Comparison of ENCODE assay signal across 8 cellular contexts in the genomic region with DNA sequence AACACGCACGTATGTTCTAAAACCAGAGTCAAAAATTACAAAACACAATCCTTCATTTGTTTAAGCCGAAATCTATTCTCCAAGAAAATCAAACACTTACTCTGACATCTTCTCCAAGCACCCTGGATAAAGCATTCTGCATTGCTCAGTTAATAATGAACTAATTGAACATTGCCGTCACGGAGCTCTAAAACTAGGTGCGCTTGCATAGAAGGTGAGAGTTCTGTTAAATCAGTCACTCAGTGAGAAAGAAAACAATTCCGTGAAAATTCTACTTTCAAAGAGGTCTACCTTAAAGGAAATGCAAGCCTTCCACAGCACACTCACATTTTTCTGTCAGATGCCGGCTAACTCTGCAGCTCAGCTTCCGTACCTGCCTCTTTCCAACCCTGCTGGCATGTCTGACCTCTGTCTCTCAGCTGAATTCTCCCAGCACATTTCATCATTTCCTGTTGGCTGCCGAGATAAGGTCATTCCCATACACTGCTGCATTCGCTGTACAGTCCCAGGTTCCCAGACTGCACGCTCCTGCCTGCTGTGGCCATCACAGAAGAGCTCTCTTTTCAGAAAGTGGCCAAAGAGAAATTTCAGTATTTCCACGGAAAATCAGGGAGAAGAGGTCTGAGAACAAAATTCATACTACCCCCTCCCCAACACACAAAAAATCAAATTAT. TPM values are rescaled to one million over a fixed set of nuclear protein-coding genes. Genes with fewer than 3 reads are reported as not detected.
DNase-seq lines count a peak whose midpoint lies in the region; ATAC-seq and TF ChIP-seq lines count a peak whose summit lies in the region.

No MANE protein-coding gene starts in this region.

- no peaks in the 10 kb centered on the region for H3K9me2 ChIP-seq in GM23338 (ENCODE audit: insufficient read depth)

- H3K9me3 ChIP-seq in neural progenitor cell (ENCODE audit: low read depth): no peaks in the 10 kb centered on the region

- H2AFZ ChIP-seq in GM23338: no peak overlapping the region
- H2AFZ ChIP-seq in neural progenitor cell (replicated peaks): no peak overlapping the region

- peaks cover 65% of the 10 kb centered on the region for H3K4me1 Mint-ChIP-seq in GM23338
- H3K4me1 Mint-ChIP-seq in neural progenitor cell: peaks cover 53% of the 10 kb centered on the region

- peak overlapping the region; percentile 90 for H3K27ac Mint-ChIP-seq in GM23338
- peak overlapping the region; percentile 76 for H3K27ac Mint-ChIP-seq in neural progenitor cell

- peaks cover 97% of the 10 kb centered on the region for H3K79me2 ChIP-seq in GM23338 (replicated peaks; ENCODE audit: insufficient read depth)
- H3K79me2 ChIP-seq in neural progenitor cell (ENCODE audit: low read depth): peaks cover 90% of the 10 kb centered on the region

- H3F3A ChIP-seq in GM23338 (replicated peaks; ENCODE audit: low read depth): no peaks in the 10 kb centered on the region
- H3F3A ChIP-seq in neural progenitor cell (ENCODE audit: low read depth): no peaks in the 10 kb centered on the region

- no peaks in the 10 kb centered on the region for H3K36me3 ChIP-seq in GM23338 (ENCODE audit: insufficient read depth)
- no peaks in the 10 kb centered on the region for H3K36me3 ChIP-seq in neural progenitor cell

- H4K20me1 ChIP-seq in GM23338 (replicated peaks; ENCODE audit: insufficient read depth) (peaks cover 47% of the 10 kb centered on the region), neural progenitor cell (ENCODE audit: low read depth) (peaks cover 75% of the 10 kb centered on the region)

- H3K9ac ChIP-seq in neural progenitor cell: peak overlapping the region; percentile 17

- H3K9me3 Mint-ChIP-seq in GM23338 (no peaks in the 10 kb centered on the region; the same call in 2 of the 3 replicates), neural progenitor cell (peaks cover 2% of the 10 kb centered on the region)

- no peaks in the 10 kb centered on the region for H3K27me3 ChIP-seq in GM23338 (ENCODE audit: insufficient read depth)
- H3K27me3 ChIP-seq in neural progenitor cell: no peaks in the 10 kb centered on the region

- H3K4me3 Mint-ChIP-seq in GM23338 (no peak overlapping the region; the same call in 2 of the 3 replicates), neural progenitor cell (no peak overlapping the region)

- peaks cover 6% of the 10 kb centered on the region for H3K27me3 Mint-ChIP-seq in GM23338 (ENCODE audit: insufficient read depth, low read depth, poor library complexity)
- no peaks in the 10 kb centered on the region for H3K27me3 Mint-ChIP-seq in neural progenitor cell (ENCODE audit: insufficient read depth, low read depth)

- H3K36me3 Mint-ChIP-seq in GM23338 (ENCODE audit: low read depth) (peaks cover 11% of the 10 kb centered on the region; the same call in 2 of the 3 replicates), neural progenitor cell (peaks cover 10% of the 10 kb centered on the region)

- H3K4me2 ChIP-seq in GM23338: no peak overlapping the region
- no peak overlapping the region for H3K4me2 ChIP-seq in neural progenitor cell

- H3K4me1 ChIP-seq in GM23338 (ENCODE audit: insufficient read depth) (peaks cover 46% of the 10 kb centered on the region), neural progenitor cell (peaks cover 25% of the 10 kb centered on the region)

- H3K4me3 ChIP-seq in GM23338 (no peak overlapping the region), neural progenitor cell (no peak overlapping the region)

- TF ChIP-seq CTCF in GM23338 (conservative IDR thresholded peaks at IDR 0.05; ENCODE audit: low read depth in 2 of 2) (no peak), neural progenitor cell (IDR thresholded peaks at IDR 0.05) (no peak)

- ATAC-seq in GM23338 (peak; percentile 15), HG03571 (IDR thresholded peaks at IDR 0.05; ENCODE audit: unreplicated experiment) (no peak), HG03432 (IDR thresholded peaks at IDR 0.05; ENCODE audit: unreplicated experiment) (no peak)

- H3K27ac ChIP-seq in GM23338 (ENCODE audit: low read depth) (peak overlapping the region; percentile 77), epithelial cell of prostate (peak overlapping the region; percentile 83), neural progenitor cell (no peak overlapping the region)

- DNase-seq in GM23338 (ENCODE audit: low spot score) (peak; percentile 55), SHP77 treated with DMSO at 0.1 percent for 48 hours (lab: John Stamatoyannopoulos, UW) (peak; percentile 38), epithelial cell of prostate (ENCODE audit: low read depth, low spot score) (no peak), neural progenitor cell (ENCODE audit: low spot score) (no peak), amniotic stem cell (lab: John Stamatoyannopoulos, UW) (no peak), NCI-H2171 treated with DMSO at 0.1 percent for 48 hours (lab: John Stamatoyannopoulos, UW) (no peak)

TF ChIP-seq in GM23338, 12 proteins besides CTCF, POLR2A, EP300 and RAD21:
- TF ChIP-seq POLR2AphosphoS5 (IDR thresholded peaks at IDR 0.05; ENCODE audit: low read depth) (no peak), EZH2phosphoT487 (IDR thresholded peaks at IDR 0.05; ENCODE audit: unreplicated experiment) (no peak), CREB1 (CRISPR knock-in tag; IDR thresholded peaks at IDR 0.05; ENCODE audit: low read depth) (no peak), EZH2 (IDR thresholded peaks at IDR 0.05; ENCODE audit: low read depth, unreplicated experiment) (no peak), NANOG (IDR thresholded peaks at IDR 0.05; ENCODE audit: borderline replicate concordance) (no peak), ETS1 (IDR thresholded peaks at IDR 0.05) (no peak)
TF ChIP-seq in GM23338: peak in this region for 0.

RNA-seq across cellular contexts. Expression of gene PACSIN2, which starts 55.3 kb away (rescaled TPM):
- 47.0 and 57.3 TPM in 2 replicates for total RNA-seq in GM23338 (2014; rRNA removed; shearing (Covaris generic))
- 23.5 and 24.6 TPM in 2 replicates for polyA plus RNA-seq in GM23338 (2016; fragmentation: Nextera tagmentation; extraction: Ambion mirVana)
- 38.1 and 48.7 TPM in 2 replicates for total RNA-seq in neural progenitor cell (ENCODE audit: low replicate concordance)

Comparison
In these comparisons a context has a peak if more than half of its experiments do, and no peak if none do; other contexts are left out.
1. DNase-seq: peak in GM23338 (single experiment) and SHP77 treated with DMSO at 0.1 percent for 48 hours (single experiment); none in epithelial cell of prostate (single experiment), neural progenitor cell (single experiment), amniotic stem cell (single experiment) and NCI-H2171 treated with DMSO at 0.1 percent for 48 hours (single experiment).